ENCODE assay signal across 24 cellular contexts in the genomic region with DNA sequence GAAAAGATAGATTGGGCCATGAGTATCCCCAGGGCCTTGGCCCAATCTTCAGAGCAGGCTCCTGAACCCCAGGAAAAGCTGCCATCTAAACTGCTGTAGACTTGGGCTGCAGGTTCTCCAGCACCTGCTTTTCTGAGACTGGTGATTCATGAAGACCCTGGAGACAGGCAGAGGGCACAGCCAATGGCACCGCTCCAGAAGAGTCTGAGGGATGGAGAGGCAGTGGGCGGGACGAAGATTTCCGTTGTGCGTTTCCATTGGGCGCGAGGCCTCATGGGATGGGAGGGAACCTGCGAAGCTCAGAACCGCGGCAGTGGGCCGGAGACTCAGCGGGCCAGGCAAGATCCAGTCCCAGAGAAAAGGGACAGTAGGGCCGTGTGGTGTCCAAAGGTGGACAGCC.
"Had no signal": no experiment of that assay in that cellular context is flagged by ENCODE, and none has a peak within 500 bp of the region (broad histone marks: within the 10 kb centered on the region; RNA-seq: fewer than 3 reads in every experiment).

No MANE protein-coding gene starts in this region.

- ATAC-seq: activated CD4-positive, alpha-beta T cell treated with anti-CD3 and anti-CD28 coated beads for 36 hours; activated CD8-positive, alpha-beta memory T cell treated with anti-CD3 and anti-CD28 coated beads, Interleukin-2, amount 10 ng/mL, durations not matched to agents 7 days and 5 days; activated CD8-positive, alpha-beta T cell treated with anti-CD3 and anti-CD28 coated beads, Interleukin-2, amount 10 ng/mL, durations not matched to agents 7 days and 5 days; effector memory CD8-positive, alpha-beta T cell; gastroesophageal sphincter had no signal

- H3K4me3 ChIP-seq: coronary artery, dorsolateral prefrontal cortex, esophagus squamous epithelium, gastroesophageal sphincter had no signal

- DNase-seq: activated CD4-positive, alpha-beta memory T cell treated with anti-CD3 and anti-CD28 coated beads for 36 hours; activated CD4-positive, alpha-beta T cell treated with anti-CD3 and anti-CD28 coated beads for 36 hours; activated CD4-positive, alpha-beta T cell treated with anti-CD3 and anti-CD28 coated beads, Interleukin-2, amount 10 ng/mL, durations not matched to agents 24 days and 14 days; activated CD4-positive, CD25-positive, alpha-beta regulatory T cell; activated CD4-positive, CD25-positive, alpha-beta regulatory T cell treated with anti-CD3 and anti-CD28 coated beads, Interleukin-2, amount 50 U/mL, for 72 hours; activated CD8-positive, alpha-beta memory T cell treated with anti-CD3 and anti-CD28 coated beads, Interleukin-2, amount 10 ng/mL, durations not matched to agents 7 days and 5 days; activated CD8-positive, alpha-beta memory T cell treated with anti-CD3 and anti-CD28 coated beads, Interleukin-2, amount 50 U/mL, for 4 hours; activated CD8-positive, alpha-beta T cell treated with anti-CD3 and anti-CD28 coated beads, Interleukin-2, amount 10 ng/mL, durations not matched to agents 7 days and 5 days; activated effector memory CD4-positive, alpha-beta T cell treated with anti-CD3 and anti-CD28 coated beads, Interleukin-2, amount 50 U/mL, for 16 hours; activated naive CD4-positive, alpha-beta T cell; activated naive CD4-positive, alpha-beta T cell treated with anti-CD3 and anti-CD28 coated beads, Interleukin-2, amount 10 ng/mL, durations not matched to agents 7 days and 5 days; activated T-cell treated with anti-CD3 and anti-CD28 coated beads, Interleukin-2, amount 50 U/mL, for 1 hour; activated T-cell treated with anti-CD3 and anti-CD28 coated beads, Interleukin-2, amount 50 U/mL, for 48 hours; amniotic stem cell; anterior cingulate cortex; brain microvascular endothelial cell; dorsolateral prefrontal cortex; effector memory CD8-positive, alpha-beta T cell; erythroblast; esophagus squamous epithelium; foreskin melanocyte; T-helper 2 cell had no signal

- H3K27me3 ChIP-seq: brain microvascular endothelial cell, dorsolateral prefrontal cortex, esophagus squamous epithelium, gastroesophageal sphincter had no signal

- H3K36me3 ChIP-seq: brain microvascular endothelial cell, esophagus squamous epithelium, gastroesophageal sphincter had no signal

- H3K27ac ChIP-seq: brain microvascular endothelial cell, coronary artery, dorsolateral prefrontal cortex, esophagus squamous epithelium, gastroesophageal sphincter had no signal

- H3K4me1 ChIP-seq: esophagus squamous epithelium, gastroesophageal sphincter had no signal
